ENCODE assay signal across 27 cellular contexts in the genomic region with DNA sequence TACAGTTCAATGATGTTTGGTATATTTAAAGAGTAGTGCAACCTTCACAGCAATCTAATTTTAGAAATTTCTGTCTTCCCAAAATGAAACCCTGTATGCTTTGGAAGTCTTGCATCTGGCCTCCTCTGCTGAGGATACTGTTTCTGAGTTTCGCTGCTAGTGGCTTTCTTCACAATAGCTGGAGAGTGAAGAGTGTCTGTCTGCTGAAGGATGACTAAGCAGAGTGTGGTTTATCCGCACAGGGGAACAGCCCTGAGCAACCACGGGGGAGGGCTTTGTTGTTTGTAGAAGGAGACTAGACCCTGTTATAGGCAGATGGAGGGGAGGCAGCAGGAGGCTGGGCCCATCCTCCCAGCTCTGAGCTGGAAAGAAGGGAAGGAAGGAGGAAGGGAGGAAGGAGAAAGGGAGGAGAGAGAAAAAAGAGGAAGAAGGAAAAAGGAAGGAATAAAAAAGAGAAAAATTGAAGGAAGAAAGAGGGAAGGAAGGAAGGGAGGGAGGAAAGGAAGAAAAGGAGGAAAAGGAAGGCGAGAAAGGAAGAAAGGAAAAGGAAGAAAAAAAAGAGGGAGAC. TPM values are rescaled to one million over a fixed set of nuclear protein-coding genes. Genes with fewer than 3 reads are reported as not detected.
DNase-seq lines count a peak whose midpoint lies in the region; ATAC-seq and TF ChIP-seq lines count a peak whose summit lies in the region.
"Had no signal": no experiment of that assay in that cellular context is flagged by ENCODE, and none has a peak within 500 bp of the region (broad histone marks: within the 10 kb centered on the region; RNA-seq: fewer than 3 reads in every experiment).

No MANE protein-coding gene starts in this region.

- no peaks in the 10 kb centered on the region for H3K36me3 Mint-ChIP-seq in activated naive CD8-positive, alpha-beta T cell treated with anti-CD3 and anti-CD28 coated beads, Interleukin-2, amount 50 U/mL, for 24 hours (ENCODE audit: low read depth)
- H3K36me3 Mint-ChIP-seq: immature natural killer cell, mesothelial cell of epicardium, natural killer cell had no signal

- H3K4me1 ChIP-seq in MM.1S (ENCODE audit: low read length), result peaks cover 41% of the 10 kb centered on the region
- H3K4me1 ChIP-seq in effector memory CD4-positive, alpha-beta T cell (ENCODE audit: control insufficient read depth, insufficient read depth, low read length, poor library complexity, severe bottlenecking), result no peaks in the 10 kb centered on the region
- H3K4me1 ChIP-seq: left lung had no signal

- H3K9me2 ChIP-seq in MM.1S (replicated peaks; ENCODE audit: insufficient read depth, low read length), result no peaks in the 10 kb centered on the region

- H3K4me3 ChIP-seq in MM.1S (ENCODE audit: low read length), result peak overlapping the region; percentile 44; the same call in 1 of the 2 replicates
- no peak overlapping the region for H3K4me3 ChIP-seq in effector memory CD4-positive, alpha-beta T cell (ENCODE audit: insufficient read depth, low read depth, low read length, poor library complexity, severe bottlenecking)
- H3K4me3 ChIP-seq: hepatocyte, left lung, right lobe of liver had no signal

- ATAC-seq in activated naive CD8-positive, alpha-beta T cell treated with anti-CD3 and anti-CD28 coated beads, Interleukin-2, amount 50 U/mL, for 24 hours, result no peak
- ATAC-seq in HG02981 (IDR thresholded peaks at IDR 0.05; ENCODE audit: unreplicated experiment), result no peak
- ATAC-seq: activated CD4-positive, alpha-beta T cell treated with anti-CD3 and anti-CD28 coated beads for 36 hours; activated T-cell treated with anti-CD3 and anti-CD28 coated beads, Interleukin-2, amount 50 U/mL, for 4 hours; esophagus mucosa; left lung; natural killer cell; right lobe of liver had no signal

- no peaks in the 10 kb centered on the region for H4K20me1 ChIP-seq in MM.1S (ENCODE audit: insufficient read depth, low read length)

- H3K27ac ChIP-seq in MM.1S (ENCODE audit: low read length), result peak overlapping the region; percentile 95
- no peak overlapping the region for H3K27ac ChIP-seq in effector memory CD4-positive, alpha-beta T cell (ENCODE audit: insufficient read depth, low read length, poor library complexity, severe bottlenecking)
- H3K27ac ChIP-seq: C4-2B, hepatocyte, left lung, right lobe of liver had no signal

- no peaks in the 10 kb centered on the region for H3K36me3 ChIP-seq in MM.1S (replicated peaks; ENCODE audit: insufficient read depth, low read length)
- no peaks in the 10 kb centered on the region for H3K36me3 ChIP-seq in effector memory CD4-positive, alpha-beta T cell (ENCODE audit: control insufficient read depth, insufficient read depth, low read length)
- H3K36me3 ChIP-seq: left lung, right lobe of liver had no signal

- peak; percentile 57 for DNase-seq in Daoy (ENCODE audit: low read depth)
- no peak for DNase-seq in MM.1S
- DNase-seq in RPMI8226, result peak; percentile 82
- DNase-seq in myocyte (ENCODE audit: low read depth), result peak; percentile 47
- no peak for DNase-seq in activated naive CD8-positive, alpha-beta T cell treated with anti-CD3 and anti-CD28 coated beads, Interleukin-2, amount 50 U/mL, for 24 hours
- no peak for DNase-seq in effector memory CD4-positive, alpha-beta T cell
- no peak for DNase-seq in 8988T
- DNase-seq: activated CD4-positive, alpha-beta T cell treated with anti-CD3 and anti-CD28 coated beads for 36 hours; activated T-cell treated with anti-CD3 and anti-CD28 coated beads, Interleukin-2, amount 50 U/mL, for 4 hours; foreskin melanocyte; immature natural killer cell; Kasumi-1; left lung; natural killer cell; NCI-H1105; NCI-H2081; NCI-H524 treated with DMSO at 0.1 percent for 48 hours; right lobe of liver; stimulated activated CD4-positive, alpha-beta T cell treated with anti-CD3 and anti-CD28 coated beads, Interleukin-12 subunit alpha, Interleukin-12 subunit beta, amount 100 ng/mL, for 4 hours; stimulated activated CD4-positive, alpha-beta T cell treated with anti-CD3 and anti-CD28 coated beads, Interleukin-4, amount 100 ng/mL, for 4 hours; stimulated activated naive CD4-positive, alpha-beta T cell treated with Interleukin-2 at 50 U/mL for 16 hours had no signal

- H3K27ac Mint-ChIP-seq in activated naive CD8-positive, alpha-beta T cell treated with anti-CD3 and anti-CD28 coated beads, Interleukin-2, amount 50 U/mL, for 24 hours, result no peak overlapping the region
- H3K27ac Mint-ChIP-seq: activated CD4-positive, alpha-beta T cell treated with anti-CD3 and anti-CD28 coated beads for 36 hours; immature natural killer cell; mesothelial cell of epicardium; natural killer cell; T-helper 1 cell treated with Interleukin-12 subunit alpha and Interleukin-12 subunit beta and Interleukin-4 antibody, amounts not matched to agents 30 μg/mL and 1 μg/mL, for 36 hours had no signal

- H3K4me1 Mint-ChIP-seq in activated naive CD8-positive, alpha-beta T cell treated with anti-CD3 and anti-CD28 coated beads, Interleukin-2, amount 50 U/mL, for 24 hours, result no peaks in the 10 kb centered on the region
- H3K4me1 Mint-ChIP-seq: activated CD4-positive, alpha-beta T cell treated with anti-CD3 and anti-CD28 coated beads for 36 hours; immature natural killer cell; natural killer cell had no signal

- peak overlapping the region; percentile 44 for H2AFZ ChIP-seq in MM.1S (ENCODE audit: low read length)
- H2AFZ ChIP-seq: hepatocyte had no signal

- H3K4me2 ChIP-seq in MM.1S (ENCODE audit: low read depth, low read length), result peak overlapping the region; percentile 88
- H3K4me2 ChIP-seq: hepatocyte had no signal

- no peaks in the 10 kb centered on the region for H3K79me2 ChIP-seq in MM.1S (ENCODE audit: low read length)
- H3K79me2 ChIP-seq: hepatocyte had no signal

- 0 out of 2 replicates have a peak, but pooled peaks cover 2% of the 10 kb centered on the region for H3K9me3 ChIP-seq in MM.1S (replicated peaks; ENCODE audit: insufficient read depth, low read length)
- no peaks in the 10 kb centered on the region for H3K9me3 ChIP-seq in effector memory CD4-positive, alpha-beta T cell (ENCODE audit: control insufficient read depth, low read length)
- H3K9me3 ChIP-seq: left lung, right lobe of liver had no signal

- H3F3A ChIP-seq in MM.1S (ENCODE audit: insufficient read depth, low read length), result peaks cover 20% of the 10 kb centered on the region

- TF ChIP-seq CTCF in MM.1S (IDR thresholded peaks at IDR 0.05; ENCODE audit: low read length), result no peak

- peaks cover 39% of the 10 kb centered on the region for H3K27me3 Mint-ChIP-seq in activated naive CD8-positive, alpha-beta T cell treated with anti-CD3 and anti-CD28 coated beads, Interleukin-2, amount 50 U/mL, for 24 hours

- H3K4me3 Mint-ChIP-seq in activated naive CD8-positive, alpha-beta T cell treated with anti-CD3 and anti-CD28 coated beads, Interleukin-2, amount 50 U/mL, for 24 hours, result no peak overlapping the region
- H3K4me3 Mint-ChIP-seq: activated CD4-positive, alpha-beta T cell treated with anti-CD3 and anti-CD28 coated beads for 36 hours; activated T-cell treated with anti-CD3 and anti-CD28 coated beads, Interleukin-2, amount 50 U/mL, for 4 hours; immature natural killer cell; mesothelial cell of epicardium; natural killer cell; T-helper 1 cell treated with Interleukin-12 subunit alpha and Interleukin-12 subunit beta and Interleukin-4 antibody, amounts not matched to agents 30 μg/mL and 1 μg/mL, for 36 hours had no signal

- H3K9me3 Mint-ChIP-seq in activated naive CD8-positive, alpha-beta T cell treated with anti-CD3 and anti-CD28 coated beads, Interleukin-2, amount 50 U/mL, for 24 hours, result no peaks in the 10 kb centered on the region
- H3K9me3 Mint-ChIP-seq: activated T-cell treated with anti-CD3 and anti-CD28 coated beads, Interleukin-2, amount 50 U/mL, for 4 hours; mesothelial cell of epicardium; natural killer cell; T-helper 1 cell treated with Interleukin-12 subunit alpha and Interleukin-12 subunit beta and Interleukin-4 antibody, amounts not matched to agents 30 μg/mL and 1 μg/mL, for 36 hours had no signal

- no peaks in the 10 kb centered on the region for H3K27me3 ChIP-seq in MM.1S (replicated peaks; ENCODE audit: insufficient read depth, low read length)
- no peaks in the 10 kb centered on the region for H3K27me3 ChIP-seq in effector memory CD4-positive, alpha-beta T cell (replicated peaks; ENCODE audit: control insufficient read depth, insufficient read depth, low read length, poor library complexity, severe bottlenecking)

- H3K9ac ChIP-seq in MM.1S (ENCODE audit: low read length), result peak overlapping the region; percentile 49

RNA-seq across cellular contexts. Expression of a gene that starts 10.5 kb away (rescaled TPM):
- 7.8 and 10.3 TPM in 2 replicates for total RNA-seq in Daoy (2014; rRNA removed; shearing (Covaris generic))
- total RNA-seq in myocyte, result 7.2 and 7.7 TPM in 2 replicates
- 2.1 TPM for polyA plus RNA-seq in myocyte (2012)
- total RNA-seq: activated CD4-positive, alpha-beta T cell treated with anti-CD3 and anti-CD28 coated beads for 36 hours; natural killer cell; right lobe of liver had no signal
- polyA plus RNA-seq: immature natural killer cell had no signal

Comparison
In these comparisons a context has a peak if more than half of its experiments do, and no peak if none do; other contexts are left out.
1. DNase-seq: peak in Daoy (single experiment), RPMI8226 (single experiment) and myocyte (single experiment); none in MM.1S (single experiment), activated naive CD8-positive, alpha-beta T cell treated with anti-CD3 and anti-CD28 coated beads, Interleukin-2, amount 50 U/mL, for 24 hours (single experiment), effector memory CD4-positive, alpha-beta T cell (0 of 3) and 8988T (single experiment).